Comparison of ENCODE assay signal across 30 cellular contexts in genomic region chr12:121652767-121653497, GRCh38. TPM values are rescaled to one million over a fixed set of nuclear protein-coding genes. Genes with fewer than 3 reads are reported as not detected.
A peak's percentile ranks its signal among the peaks of the same experiment; 100 is the strongest.
DNase-seq lines count a peak whose midpoint lies in the region; ATAC-seq, FAIRE-seq and TF ChIP-seq lines count a peak whose summit lies in the region.
"Had no signal": no experiment of that assay in that cellular context is flagged by ENCODE, and none has a peak within 500 bp of the region (broad histone marks: within the 10 kb centered on the region; RNA-seq: fewer than 3 reads in every experiment).

No MANE protein-coding gene starts in this region.

- no peaks in the 10 kb centered on the region for H3K27me3 ChIP-seq in CD4-positive, alpha-beta memory T cell (ENCODE audit: insufficient read depth, low read length)
- H3K27me3 ChIP-seq in HCT116 (ENCODE audit: insufficient read depth, low read length) (no peaks in the 10 kb centered on the region), K562 (ENCODE audit: control insufficient read depth in 2 of 2, insufficient read depth in 2 of 2, low read length in 2 of 2) (no peaks in the 10 kb centered on the region), neutrophil (no peaks in the 10 kb centered on the region)
- H3K27me3 ChIP-seq: adrenal gland, body of pancreas, Peyer's patch, right atrium auricular region, upper lobe of left lung had no signal

- peak overlapping the region in 4 of 7 donors; percentile 19 to 63 (median 28) for H3K27ac Mint-ChIP-seq in CD4-positive, alpha-beta memory T cell
- H3K27ac Mint-ChIP-seq: nephron progenitor cell, WTC11 had no signal

- no peak for TF ChIP-seq EP300 in K562 (IDR thresholded peaks at IDR 0.05; ENCODE audit: low read length)

- TF ChIP-seq CTCF in HCT116 (IDR thresholded peaks at IDR 0.05 in 2 of 3, conservative IDR thresholded peaks at IDR 0.05 in 1 of 3; ENCODE audit: borderline replicate concordance in 1 of 3, insufficient read depth in 1 of 3, low read depth in 2 of 3, low read length in 2 of 3) (0 out of 6 replicates have a peak, but pooled peaks of 1 of the 3 experiments have one; percentile 9), K562 (IDR thresholded peaks at IDR 0.05 in 2 of 3, conservative IDR thresholded peaks at IDR 0.05 in 1 of 3; ENCODE audit: insufficient read depth in 2 of 3, low read depth in 1 of 3, low read length in 3 of 3) (peak in 1 of 3 experiments; percentile 16; a peak in 1 of 6 replicates), neutrophil (IDR thresholded peaks at IDR 0.05) (no peak)

- H2AFZ ChIP-seq in HCT116 (ENCODE audit: low read depth, low read length, poor library complexity, severe bottlenecking): no peak overlapping the region
- H2AFZ ChIP-seq in K562 (ENCODE audit: low read depth, low read length): no peak overlapping the region

- H3K79me2 ChIP-seq in HCT116 (ENCODE audit: insufficient read depth, low read length): no peaks in the 10 kb centered on the region
- H3K79me2 ChIP-seq in K562 (ENCODE audit: control insufficient read depth, insufficient read depth, low read length): no peaks in the 10 kb centered on the region

- no peak for TF ChIP-seq RAD21 in HCT116 (IDR thresholded peaks at IDR 0.05; ENCODE audit: low read depth)
- TF ChIP-seq RAD21 in K562 (CRISPR knock-in tag; conservative IDR thresholded peaks at IDR 0.05 in 1 of 2, IDR thresholded peaks at IDR 0.05 in 1 of 2): no peak

- no peak overlapping the region for H3K4me3 ChIP-seq in CD4-positive, alpha-beta memory T cell (ENCODE audit: low read length in 2 of 2)
- H3K4me3 ChIP-seq in HCT116 (replicated peaks in 1 of 2; ENCODE audit: low read depth in 1 of 2, low read length in 2 of 2): no peak overlapping the region
- H3K4me3 ChIP-seq in K562: no peak overlapping the region
- no peak overlapping the region for H3K4me3 ChIP-seq in neutrophil (ENCODE audit: low read depth in 1 of 2, low read length in 1 of 2)
- H3K4me3 ChIP-seq: adrenal gland, body of pancreas, Peyer's patch, right atrium auricular region, upper lobe of left lung had no signal

- peaks cover 32 to 58% (median 36%) of the 10 kb centered on the region in 4 donors for H3K4me1 Mint-ChIP-seq in CD4-positive, alpha-beta memory T cell

- H3K36me3 Mint-ChIP-seq in CD4-positive, alpha-beta memory T cell: peaks cover 9 to 25% of the 10 kb centered on the region in 2 donors
- H3K36me3 Mint-ChIP-seq: WTC11 had no signal

- no peaks in the 10 kb centered on the region for H3K9me3 ChIP-seq in CD4-positive, alpha-beta memory T cell (ENCODE audit: control insufficient read depth in 1 of 2, low read length in 2 of 2)
- no peaks in the 10 kb centered on the region for H3K9me3 ChIP-seq in HCT116 (ENCODE audit: control insufficient read depth in 1 of 2, insufficient read depth in 1 of 2, low read depth in 1 of 2, low read length in 2 of 2)
- no peaks in the 10 kb centered on the region; the same call in 1 of the 2 replicates for H3K9me3 ChIP-seq in K562 (replicated peaks; ENCODE audit: control insufficient read depth, insufficient read depth, low read depth, low read length)
- H3K9me3 ChIP-seq in neutrophil: no peaks in the 10 kb centered on the region
- H3K9me3 ChIP-seq: adrenal gland, body of pancreas, Peyer's patch, right atrium auricular region, upper lobe of left lung had no signal

- H3K9me3 Mint-ChIP-seq in CD4-positive, alpha-beta memory T cell: peaks cover 0 to 2% (median 0%) of the 10 kb centered on the region in 8 donors
- H3K9me3 Mint-ChIP-seq: activated T-cell treated with anti-CD3 and anti-CD28 coated beads, Interleukin-2, amount 50 U/mL, for 4 hours; nephron progenitor cell; WTC11 had no signal

- no peak for TF ChIP-seq POLR2A in HCT116 (IDR thresholded peaks at IDR 0.05; ENCODE audit: borderline replicate concordance, extremely low read depth, insufficient read depth, insufficient read length)
- TF ChIP-seq POLR2A in K562 (conservative IDR thresholded peaks at IDR 0.05): no peak

- RAD21 ChIA-PET in HCT116 (lab: Charles Lee; ENCODE audit: low non-redundant PET in 1 of 2, low total read pairs in 2 of 2, uncharacterized antibody in 2 of 2, unreplicated experiment in 2 of 2): no interaction called here

- CTCF ChIA-PET in CD4-positive, alpha-beta memory T cell (lab: Charles Lee; ENCODE audit: partially characterized antibody): interaction anchor here (0.6 to 2.1 kb wide), 4 partner anchors 16 to 818 kb away, joined by 3 to 7 read pairs (median 4); partner anchors contain the start of gene MORN3
- CTCF ChIA-PET in HCT116 (lab: Charles Lee) (interaction anchor here (1.3 kb wide), 1 partner anchor 9 kb away, joined by 3 read pairs; no protein-coding TSS in a partner anchor), K562 (lab: Yijun Ruan, JAX; ENCODE audit: low intra/inter-chr PET ratio) (no interaction called here)

- POLR2A ChIA-PET in CD4-positive, alpha-beta memory T cell (lab: Charles Lee; ENCODE audit: partially characterized antibody): interaction anchor here (0.6 to 2.3 kb wide), 8 partner anchors 9 to 150 kb away, joined by 3 to 8 read pairs (median 4); no protein-coding TSS in a partner anchor
- POLR2A ChIA-PET in HCT116 (lab: Charles Lee) (interaction anchor here (1.5 kb wide), 1 partner anchor 26 kb away, joined by 3 read pairs; the partner anchor contains the start of gene ORAI1), K562 (lab: Yijun Ruan, JAX) (interaction anchor here (1.2 to 2.4 kb wide), 2 partner anchors 9 to 11 kb away, joined by 4 to 6 read pairs; no protein-coding TSS in a partner anchor)

- DNase-seq in CD4-positive, alpha-beta memory T cell: no peak
- DNase-seq in HCT116 (ENCODE audit: low read depth, low spot score) (no peak), K562 (ENCODE audit: extremely low read depth in 1 of 4, low spot score in 3 of 4) (peak in 1 of 4 experiments; percentile 13), NCI-H187 treated with DMSO at 0.1 percent for 48 hours (lab: John Stamatoyannopoulos, UW) (no peak), cortex of kidney (lab: John Stamatoyannopoulos, UW) (no peak)
- DNase-seq: activated CD4-positive, alpha-beta T cell treated with anti-CD3 and anti-CD28 coated beads, Interleukin-2, amount 10 ng/mL, durations not matched to agents 7 days and 5 days; activated naive CD4-positive, alpha-beta T cell; activated T-cell treated with anti-CD3 and anti-CD28 coated beads, Interleukin-2, amount 50 U/mL, for 4 hours; adrenal gland; body of pancreas; EL; GOT3; Karpas-422; kidney; NCI-H1092; NCI-H1694 treated with DMSO at 0.1 percent for 48 hours; NCI-H2171 treated with DMSO at 0.1 percent for 48 hours; NCI-H510A treated with DMSO at 0.1 percent for 48 hours; nephron progenitor cell; Peyer's patch; stimulated activated CD4-positive, alpha-beta T cell treated with anti-CD3 and anti-CD28 coated beads, Interleukin-4, amount 100 ng/mL, for 1 hour; upper lobe of left lung had no signal

- no peaks in the 10 kb centered on the region for H3K27me3 Mint-ChIP-seq in CD4-positive, alpha-beta memory T cell
- H3K27me3 Mint-ChIP-seq: activated CD4-positive, alpha-beta T cell treated with anti-CD3 and anti-CD28 coated beads, Interleukin-2, amount 10 ng/mL, durations not matched to agents 7 days and 5 days had no signal

- no peak for FAIRE-seq in K562 (lab: Jason Lieb, UNC)
- FAIRE-seq: D721Med, GM12892, HTR-8/SVneo, kidney had no signal

- peaks cover 2% of the 10 kb centered on the region for H3K9me1 ChIP-seq in K562 (ENCODE audit: control insufficient read depth, insufficient read depth, low read length)

- H4K20me1 ChIP-seq in HCT116 (ENCODE audit: insufficient read depth): no peaks in the 10 kb centered on the region
- no peaks in the 10 kb centered on the region for H4K20me1 ChIP-seq in K562 (replicated peaks; ENCODE audit: control insufficient read depth, insufficient read depth, low read length)

- in situ Hi-C loops in K562 (cut with MboI): no loop called here

- H3K4me3 Mint-ChIP-seq in CD4-positive, alpha-beta memory T cell: no peak overlapping the region
- H3K4me3 Mint-ChIP-seq: activated CD4-positive, alpha-beta T cell treated with anti-CD3 and anti-CD28 coated beads, Interleukin-2, amount 10 ng/mL, durations not matched to agents 7 days and 5 days; activated T-cell treated with anti-CD3 and anti-CD28 coated beads, Interleukin-2, amount 50 U/mL, for 4 hours; nephron progenitor cell; WTC11 had no signal

- intact Hi-C loops in CD4-positive, alpha-beta memory T cell (cut with micrococcal nuclease): no loop called here
- intact Hi-C loops in HCT116 (cut with micrococcal nuclease) (no loop called here), K562 (cut with micrococcal nuclease) (no loop called here)

- no peaks in the 10 kb centered on the region for H3K36me3 ChIP-seq in CD4-positive, alpha-beta memory T cell (ENCODE audit: insufficient read depth, low read length)
- no peaks in the 10 kb centered on the region; a peak in 1 of 4 replicates for H3K36me3 ChIP-seq in HCT116 (ENCODE audit: control insufficient read depth in 1 of 2, insufficient read depth in 2 of 2, low read length in 2 of 2)
- H3K36me3 ChIP-seq in K562 (ENCODE audit: control insufficient read depth, insufficient read depth, low read length): no peaks in the 10 kb centered on the region
- H3K36me3 ChIP-seq in neutrophil: no peaks in the 10 kb centered on the region
- H3K36me3 ChIP-seq: adrenal gland, Peyer's patch, right atrium auricular region, upper lobe of left lung had no signal

- H3K9ac ChIP-seq in HCT116 (ENCODE audit: low read length): no peak overlapping the region
- no peak overlapping the region; a peak in 1 of 4 replicates for H3K9ac ChIP-seq in K562 (ENCODE audit: insufficient read depth in 1 of 2, low read depth in 2 of 2, low read length in 2 of 2)

- ATAC-seq in HCT116 (0 out of 2 replicates have a peak, but pooled peaks have one; percentile 40), K562 (peak; percentile 11; the same call in 1 of the 3 replicates), HG03521 (IDR thresholded peaks at IDR 0.05; ENCODE audit: unreplicated experiment) (no peak)
- ATAC-seq: body of pancreas, WTC11 had no signal

- 53% methylated on average over 11 of the region's 16 CpGs for WGBS in K562 (ENCODE audit: insufficient coverage, low coverage, missing lambda C conversion rate)

- peaks cover 32% of the 10 kb centered on the region for H3K4me1 ChIP-seq in CD4-positive, alpha-beta memory T cell (ENCODE audit: insufficient read depth, low read length)
- H3K4me1 ChIP-seq in HCT116 (ENCODE audit: control insufficient read depth in 1 of 2, insufficient read depth in 2 of 2, low read length in 2 of 2) (peaks cover 0 to 17% of the 10 kb centered on the region in 2 experiments; a peak in 2 of 4 replicates), K562 (replicated peaks in 1 of 2; ENCODE audit: control insufficient read depth in 2 of 2, insufficient read depth in 2 of 2, low read length in 2 of 2) (peaks cover 26 to 34% of the 10 kb centered on the region in 2 experiments), neutrophil (ENCODE audit: control insufficient read depth in 1 of 2, insufficient read depth in 1 of 2, low read depth in 1 of 2, low read length in 1 of 2) (peaks cover 38 to 49% of the 10 kb centered on the region in 2 experiments)
- H3K4me1 ChIP-seq: adrenal gland, body of pancreas, Peyer's patch, right atrium auricular region had no signal

- H3K27ac ChIP-seq in CD4-positive, alpha-beta memory T cell (ENCODE audit: low read depth, low read length): no peak overlapping the region
- H3K27ac ChIP-seq in HCT116 (ENCODE audit: low read depth, low read length) (no peak overlapping the region), K562 (ENCODE audit: extremely low read depth, low read depth, low read length) (no peak overlapping the region), neutrophil (peak overlapping the region; percentile 18)
- H3K27ac ChIP-seq: adrenal gland, body of pancreas, C4-2B, Peyer's patch, right atrium auricular region, upper lobe of left lung had no signal

- H3K9me2 ChIP-seq in HCT116 (ENCODE audit: insufficient read depth): no peaks in the 10 kb centered on the region

- BruUV-seq in HCT116 (replicated peaks; lab: Mats Ljungman, UMichigan) (no TSS peak), K562 (replicated peaks; lab: Mats Ljungman, UMichigan) (no TSS peak)

- no peak overlapping the region for H3K4me2 ChIP-seq in HCT116 (ENCODE audit: low read length)
- no peak overlapping the region for H3K4me2 ChIP-seq in K562 (ENCODE audit: insufficient read depth, low read length)

RNA-seq across cellular contexts. Expression of gene MORN3, which starts 16.5 kb away (rescaled TPM):
- 10 to 100 TPM; 14.1 to 17.3 TPM for total RNA-seq in CD4-positive, alpha-beta memory T cell
- polyA plus RNA-seq in CD4-positive, alpha-beta memory T cell: 1 to 10 TPM; 6.3 to 6.7 TPM
- 0.34 TPM for total RNA-seq in HCT116 (2021; ENCODE audit: unreplicated experiment)
- polyA plus RNA-seq in HCT116 (2012): 0.49 and 0.70 TPM in 2 replicates
- total RNA-seq in K562 (2011; cell fraction: chromatin; rRNA removed; ENCODE audit: low replicate concordance): 0.14 and 0.25 TPM in 2 replicates
- 0.17 TPM in 1 of 2 replicates, not detected in the other for total RNA-seq in K562 (2011; cell fraction: nucleolus; rRNA removed)
- total RNA-seq in K562 (2011; cell fraction: nucleoplasm; rRNA removed): 0.31 TPM in 1 of 2 replicates, not detected in the other
- total RNA-seq in K562 (2014; rRNA removed): 0.09 and 0.12 TPM in 2 replicates
- 0.22 and 0.26 TPM in 2 replicates for total RNA-seq in K562 (2014; rRNA removed; fragmentation: Illumina TruSeq; extraction: Trizol)
- 0.11 TPM in 2 replicates for total RNA-seq in K562 (2015; rRNA removed; fragmentation: Illumina TruSeq; extraction: Trizol)
- 0.22 TPM in 2 replicates for total RNA-seq in K562 (2021)
- polyA plus RNA-seq in K562 (2011; rRNA removed): 0.20 and 0.28 TPM in 2 replicates
- polyA plus RNA-seq in K562 (2011; cell fraction: cytosol; rRNA removed): 0.32 and 0.39 TPM in 2 replicates
- 0.07 and 0.29 TPM in 2 replicates for polyA plus RNA-seq in K562 (2011; cell fraction: nucleus; rRNA removed)
- polyA plus RNA-seq in K562 (2012): 0.18 and 0.25 TPM in 2 replicates
- polyA plus RNA-seq in K562 (2014; fragmentation: Illumina TruSeq; extraction: Trizol): 0.19 and 0.32 TPM in 2 replicates
- under 1 TPM; 0.25 to 0.27 TPM for polyA plus RNA-seq in K562 (2014; fragmentation: Nextera tagmentation; extraction: Ambion mirVana)
- 0.12 and 0.15 TPM in 2 replicates for polyA plus RNA-seq in K562 (2014; rRNA removed)
- polyA minus RNA-seq in K562 (2011; rRNA and poly(A)+ RNA removed): 0.11 TPM in 1 of 2 replicates, not detected in the other
- polyA minus RNA-seq in K562 (2011; cell fraction: cytosol; rRNA and poly(A)+ RNA removed): not detected in 2 replicates
- not detected in 2 replicates for polyA minus RNA-seq in K562 (2011; cell fraction: nucleus; rRNA and poly(A)+ RNA removed)
- total RNA-seq: body of pancreas, Peyer's patch had no signal

RNA-seq across cellular contexts. Expression of gene ORAI1, which starts 26.6 kb away (rescaled TPM):
- 10 to 100 TPM; 48.8 to 51.7 TPM for total RNA-seq in CD4-positive, alpha-beta memory T cell
- 100 to 1,000 TPM; 186 to 235 TPM for polyA plus RNA-seq in CD4-positive, alpha-beta memory T cell
- total RNA-seq in HCT116 (2021; ENCODE audit: unreplicated experiment) (20.2 TPM), K562 (2014; rRNA removed) (9.8 and 13.2 TPM in 2 replicates), K562 (2014; rRNA removed; fragmentation: Illumina TruSeq; extraction: Trizol) (2.2 and 2.6 TPM in 2 replicates), K562 (2015; rRNA removed; fragmentation: Illumina TruSeq; extraction: Trizol) (9.3 and 9.4 TPM in 2 replicates), K562 (2021) (23.8 and 24.4 TPM in 2 replicates)
- polyA plus RNA-seq in HCT116 (2012): 23.7 and 26.7 TPM in 2 replicates
- 8.2 and 28.4 TPM in 2 replicates for total RNA-seq in K562 (2011; cell fraction: chromatin; rRNA removed; ENCODE audit: low replicate concordance)
- total RNA-seq in K562 (2011; cell fraction: nucleolus; rRNA removed): 44.5 and 57.0 TPM in 2 replicates
- 25.6 and 29.5 TPM in 2 replicates for total RNA-seq in K562 (2011; cell fraction: nucleoplasm; rRNA removed)
- polyA plus RNA-seq in K562 (2011; rRNA removed) (9.3 and 15.7 TPM in 2 replicates), K562 (2014; fragmentation: Illumina TruSeq; extraction: Trizol) (5.5 and 16.0 TPM in 2 replicates), K562 (2014; fragmentation: Nextera tagmentation; extraction: Ambion mirVana) (1 to 10 TPM; 2.9 to 3.7 TPM), K562 (2014; rRNA removed) (18.1 and 26.9 TPM in 2 replicates)
- polyA plus RNA-seq in K562 (2011; cell fraction: cytosol; rRNA removed): 18.2 and 58.0 TPM in 2 replicates
- 9.6 and 14.9 TPM in 2 replicates for polyA plus RNA-seq in K562 (2011; cell fraction: nucleus; rRNA removed)
- 25.0 and 36.1 TPM in 2 replicates for polyA plus RNA-seq in K562 (2012)
- polyA minus RNA-seq in K562 (2011; rRNA and poly(A)+ RNA removed): 5.4 and 7.7 TPM in 2 replicates
- 29.4 and 32.0 TPM in 2 replicates for polyA minus RNA-seq in K562 (2011; cell fraction: cytosol; rRNA and poly(A)+ RNA removed)
- 7.9 and 9.3 TPM in 2 replicates for polyA minus RNA-seq in K562 (2011; cell fraction: nucleus; rRNA and poly(A)+ RNA removed)

RNA-seq across cellular contexts. Expression of gene TMEM120B, which starts 59.6 kb away (rescaled TPM):
- 10 to 100 TPM; 11.3 to 12.8 TPM for total RNA-seq in CD4-positive, alpha-beta memory T cell
- 1 to 10 TPM; 3.3 to 3.5 TPM for polyA plus RNA-seq in CD4-positive, alpha-beta memory T cell
- total RNA-seq in HCT116 (2021; ENCODE audit: unreplicated experiment): 20.5 TPM
- 12.0 and 12.5 TPM in 2 replicates for polyA plus RNA-seq in HCT116 (2012)
- 35.7 and 82.7 TPM in 2 replicates for total RNA-seq in K562 (2011; cell fraction: chromatin; rRNA removed; ENCODE audit: low replicate concordance)
- total RNA-seq in K562 (2011; cell fraction: nucleolus; rRNA removed): 44.5 and 46.5 TPM in 2 replicates
- 44.1 and 47.5 TPM in 2 replicates for total RNA-seq in K562 (2011; cell fraction: nucleoplasm; rRNA removed)
- 9.0 and 11.2 TPM in 2 replicates for total RNA-seq in K562 (2014; rRNA removed)
- 4.7 and 7.4 TPM in 2 replicates for total RNA-seq in K562 (2014; rRNA removed; fragmentation: Illumina TruSeq; extraction: Trizol)
- 6.5 and 7.0 TPM in 2 replicates for total RNA-seq in K562 (2015; rRNA removed; fragmentation: Illumina TruSeq; extraction: Trizol)
- total RNA-seq in K562 (2021): 17.0 and 18.6 TPM in 2 replicates
- polyA plus RNA-seq in K562 (2011; rRNA removed): 7.2 and 11.4 TPM in 2 replicates
- 10.3 and 15.3 TPM in 2 replicates for polyA plus RNA-seq in K562 (2011; cell fraction: cytosol; rRNA removed)
- 28.6 and 45.5 TPM in 2 replicates for polyA plus RNA-seq in K562 (2011; cell fraction: nucleus; rRNA removed)
- polyA plus RNA-seq in K562 (2012): 6.7 and 14.1 TPM in 2 replicates
- polyA plus RNA-seq in K562 (2014; fragmentation: Illumina TruSeq; extraction: Trizol): 10.1 and 11.4 TPM in 2 replicates
- polyA plus RNA-seq in K562 (2014; fragmentation: Nextera tagmentation; extraction: Ambion mirVana): 1 to 10 TPM; 1.7 to 3.8 TPM
- 12.2 and 18.5 TPM in 2 replicates for polyA plus RNA-seq in K562 (2014; rRNA removed)
- 13.6 and 16.5 TPM in 2 replicates for polyA minus RNA-seq in K562 (2011; rRNA and poly(A)+ RNA removed)
- 7.0 and 11.8 TPM in 2 replicates for polyA minus RNA-seq in K562 (2011; cell fraction: cytosol; rRNA and poly(A)+ RNA removed)
- polyA minus RNA-seq in K562 (2011; cell fraction: nucleus; rRNA and poly(A)+ RNA removed): 8.1 and 13.1 TPM in 2 replicates

Comparison
In these comparisons a context has a peak if more than half of its experiments do, and no peak if none do; other contexts are left out.
1. RNA of gene MORN3, which starts 16.5 kb away (total RNA-seq): 14.1 to 17.3 TPM in CD4-positive, alpha-beta memory T cell; 0.34 TPM in HCT116 (single experiment) and 0.09 to 0.31 TPM in K562; every median in the first group is over 10 times any median in the second.